In genomic region chr1:37513795-37514349, GRCh38 we compare ENCODE assay signal across 8 cellular contexts. TPM values are rescaled to one million over a fixed set of nuclear protein-coding genes. Genes with fewer than 3 reads are reported as not detected.
DNase-seq lines count a peak whose midpoint lies in the region; ATAC-seq and TF ChIP-seq lines count a peak whose summit lies in the region.

No MANE protein-coding gene starts in this region.

- H3K27me3 Mint-ChIP-seq in natural killer cell (ENCODE audit: low read depth in 2 of 2), result no peaks in the 10 kb centered on the region

- H3K4me1 ChIP-seq in HEK293 (ENCODE audit: control insufficient read depth, insufficient read depth, low read length), result no peaks in the 10 kb centered on the region
- H3K4me1 ChIP-seq in subcutaneous abdominal adipose tissue (ENCODE audit: control insufficient read depth in 5 of 5, insufficient read depth in 5 of 5, low read length in 5 of 5), result peaks cover 2 to 21% (median 18%) of the 10 kb centered on the region in 5 donors

- no peaks in the 10 kb centered on the region for H3K9me3 Mint-ChIP-seq in natural killer cell

- H3K4me1 Mint-ChIP-seq in natural killer cell, result peaks cover 37 to 51% of the 10 kb centered on the region in 2 donors

- intact Hi-C loops in natural killer cell (cut with micrococcal nuclease), result loop anchor here (2.0 kb wide), 2 partner anchors 35 to 41 kb away; partner anchors contain the start of gene SNIP1

- no peak for ATAC-seq in natural killer cell

- POLR2A ChIA-PET in HEK293 (lab: Yijun Ruan, JAX), result interaction anchor here (1.1 to 1.8 kb wide), 6 partner anchors 8 to 82 kb away, joined by 3 to 14 read pairs (median 5); partner anchors contain the start of gene GNL2

- H3K9ac ChIP-seq in subcutaneous abdominal adipose tissue (ENCODE audit: low read length in 5 of 5), result peak overlapping the region; percentile 19 to 83 (median 77)

- TF ChIP-seq CTCF in HEK293 (tag by site-specific recombination; IDR thresholded peaks at IDR 0.05) (no peak), natural killer cell (IDR thresholded peaks at IDR 0.05) (no peak)

- H3K27ac ChIP-seq in HEK293 (ENCODE audit: extremely low read depth, low read depth, low read length), result peak overlapping the region; percentile 88; the same call in 1 of the 2 replicates
- H3K27ac ChIP-seq in epithelial cell of prostate, result peak overlapping the region; percentile 85
- H3K27ac ChIP-seq in subcutaneous abdominal adipose tissue (ENCODE audit: low read depth, low read length), result peak overlapping the region; percentile 86

- peak overlapping the region; percentile 95 for H3K4me3 ChIP-seq in HEK293 (ENCODE audit: low read depth, low read length)
- H3K4me3 ChIP-seq in subcutaneous abdominal adipose tissue (ENCODE audit: low read depth in 1 of 5, low read length in 5 of 5), result peak overlapping the region; percentile 78 to 95 (median 89)

- H3K9me3 ChIP-seq in HEK293 (ENCODE audit: control insufficient read depth, insufficient read depth, low read depth, low read length), result no peaks in the 10 kb centered on the region
- no peaks in the 10 kb centered on the region for H3K9me3 ChIP-seq in subcutaneous abdominal adipose tissue (ENCODE audit: control insufficient read depth in 5 of 5, low read length in 5 of 5)

- DNase-seq in DMS114 treated with DMSO at 0.1 percent for 48 hours (lab: John Stamatoyannopoulos, UW; ENCODE audit: unreplicated experiment), result peak; percentile 18
- peak; percentile 35 for DNase-seq in NCI-H345 (lab: John Stamatoyannopoulos, UW)
- peak in 2 of 3 experiments; percentile 28 to 40 for DNase-seq in activated CD8-positive, alpha-beta memory T cell treated with anti-CD3 and anti-CD28 coated beads for 48 hours (ENCODE audit: low read depth in 2 of 3, low spot score in 2 of 3)
- DNase-seq in epithelial cell of prostate (ENCODE audit: low read depth, low spot score), result no peak
- no peak for DNase-seq in natural killer cell
- no peak for DNase-seq in NCI-H226

- no peaks in the 10 kb centered on the region for H3K36me3 Mint-ChIP-seq in natural killer cell

- H3K27ac Mint-ChIP-seq in natural killer cell, result peak overlapping the region; percentile 89 to 97

- no peaks in the 10 kb centered on the region for H3K27me3 ChIP-seq in subcutaneous abdominal adipose tissue (ENCODE audit: control insufficient read depth in 5 of 5, insufficient read depth in 4 of 5, low read length in 5 of 5)

- H3K36me3 ChIP-seq in HEK293 (ENCODE audit: control insufficient read depth in 2 of 2, insufficient read depth in 1 of 2, low read length in 2 of 2), result peaks cover 28 to 38% of the 10 kb centered on the region in 2 experiments
- H3K36me3 ChIP-seq in subcutaneous abdominal adipose tissue (ENCODE audit: control insufficient read depth in 5 of 5, insufficient read depth in 5 of 5, low read length in 5 of 5), result peaks cover 3 to 18% (median 9%) of the 10 kb centered on the region in 5 donors

- peak overlapping the region; percentile 98 for H3K4me3 Mint-ChIP-seq in natural killer cell

- CTCF ChIA-PET in HEK293 (lab: Yijun Ruan, JAX), result interaction anchor here (0.6 to 4.0 kb wide), 23 partner anchors 8 to 810 kb away, joined by 3 to 42 read pairs (median 5); partner anchors contain the start of gene SNIP1

TF ChIP-seq in HEK293, 187 proteins besides CTCF, POLR2A, EP300 and RAD21 (continues in another document):
- no peak for TF ChIP-seq ZSCAN30 (tag by site-specific recombination; IDR thresholded peaks at IDR 0.05)
- peak; percentile 81 for TF ChIP-seq ZBTB20 (tag by site-specific recombination; IDR thresholded peaks at IDR 0.05)
- TF ChIP-seq ZXDB (tag by site-specific recombination; IDR thresholded peaks at IDR 0.05), result peak; percentile 39; the same call in 1 of the 2 replicates
- peak; percentile 67 for TF ChIP-seq PATZ1 (tag by site-specific recombination; IDR thresholded peaks at IDR 0.05)
- no peak for TF ChIP-seq ZNF560 (tag by site-specific recombination; IDR thresholded peaks at IDR 0.05; ENCODE audit: borderline replicate concordance)
- TF ChIP-seq ZNF335 (tag by site-specific recombination; conservative IDR thresholded peaks at IDR 0.05), result peak; percentile 98
- peak; percentile 62; the same call in 1 of the 2 replicates for TF ChIP-seq GLIS2 (tag by site-specific recombination; IDR thresholded peaks at IDR 0.05)
- no peak for TF ChIP-seq ZNF433 (tag by site-specific recombination; IDR thresholded peaks at IDR 0.05; ENCODE audit: low read depth)
- 0 out of 2 replicates have a peak, but pooled peaks have one; percentile 13 for TF ChIP-seq PRDM1 (tag by site-specific recombination; IDR thresholded peaks at IDR 0.05)
- peak; percentile 30; the same call in 1 of the 2 replicates for TF ChIP-seq SP3 (tag by site-specific recombination; IDR thresholded peaks at IDR 0.05)
- TF ChIP-seq ZNF302 (tag by site-specific recombination; IDR thresholded peaks at IDR 0.05; ENCODE audit: low read depth), result no peak
- TF ChIP-seq PRDM10 (tag by site-specific recombination; IDR thresholded peaks at IDR 0.05), result peak; percentile 84
- no peak for TF ChIP-seq ZNF513 (tag by site-specific recombination; IDR thresholded peaks at IDR 0.05)
- TF ChIP-seq OVOL3 (tag by site-specific recombination; IDR thresholded peaks at IDR 0.05), result no peak
- TF ChIP-seq EGR2 (tag by site-specific recombination; IDR thresholded peaks at IDR 0.05; ENCODE audit: low read depth), result peak; percentile 36
- TF ChIP-seq ZBTB48 (tag by site-specific recombination; IDR thresholded peaks at IDR 0.05), result peak; percentile 55
- peak; percentile 27; the same call in 1 of the 2 replicates for TF ChIP-seq ZNF341 (tag by site-specific recombination; IDR thresholded peaks at IDR 0.05; ENCODE audit: low read depth)
- no peak for TF ChIP-seq OSR2 (tag by site-specific recombination; IDR thresholded peaks at IDR 0.05)
- TF ChIP-seq BCL11A (tag by site-specific recombination; IDR thresholded peaks at IDR 0.05; ENCODE audit: low read depth), result no peak
- peak; percentile 64; the same call in 1 of the 2 replicates for TF ChIP-seq ZNF561 (tag by site-specific recombination; IDR thresholded peaks at IDR 0.05; ENCODE audit: borderline replicate concordance)
- TF ChIP-seq ZFHX2 (tag by site-specific recombination; conservative IDR thresholded peaks at IDR 0.05), result peak; percentile 52

RNA-seq across cellular contexts. Expression of gene MEAF6, which starts 0.7 kb away (rescaled TPM):
- 10 to 100 TPM; 63.9 to 78.7 (median 69.0) TPM for total RNA-seq in natural killer cell

RNA-seq across cellular contexts. Expression of gene ZC3H12A, which starts 39.5 kb away (rescaled TPM):
- 100 to 1,000 TPM; 219 to 366 (median 289) TPM for total RNA-seq in natural killer cell

RNA-seq across cellular contexts. Expression of gene SNIP1, which starts 40.2 kb away (rescaled TPM):
- total RNA-seq in natural killer cell, result 10 to 100 TPM; 67.2 to 74.8 (median 68.1) TPM

RNA-seq across cellular contexts. Expression of gene DNALI1, which starts 42.9 kb away (rescaled TPM):
- total RNA-seq in natural killer cell, result under 1 TPM in 1 of 3 donors, not detected in 2; 0.09 TPM

Comparison
In these comparisons a context has a peak if more than half of its experiments do, and no peak if none do; other contexts are left out.
1. DNase-seq: peak in DMS114 treated with DMSO at 0.1 percent for 48 hours (single experiment), NCI-H345 (single experiment) and activated CD8-positive, alpha-beta memory T cell treated with anti-CD3 and anti-CD28 coated beads for 48 hours (2 of 3); none in epithelial cell of prostate (single experiment), natural killer cell (single experiment) and NCI-H226 (single experiment).
2. Peak in every context shown above with its lines, with median percentiles within 50 percentile points of each other: H3K27ac ChIP-seq.